12 cellular contexts compared by ENCODE assay signal in the genomic region with DNA sequence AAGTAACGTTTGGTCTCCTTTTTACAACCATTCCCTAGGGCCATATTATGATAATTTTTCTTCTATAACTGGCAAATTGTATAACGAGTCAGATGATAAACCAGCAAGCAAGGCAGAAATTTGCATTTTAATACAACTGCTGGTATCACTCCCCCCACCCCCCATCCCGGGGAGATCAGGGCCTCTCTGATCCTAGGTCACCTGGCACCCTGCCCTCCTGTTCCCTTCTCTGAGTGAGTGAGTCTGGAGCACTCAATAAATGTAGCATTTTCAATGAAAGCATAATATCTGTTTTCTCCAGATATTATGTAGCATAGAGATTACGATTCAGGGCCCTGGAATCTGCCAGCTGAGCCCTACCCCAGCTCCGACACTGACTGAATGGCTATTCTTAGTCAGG.
"Had no signal": no experiment of that assay in that cellular context is flagged by ENCODE, and none has a peak within 500 bp of the region (broad histone marks: within the 10 kb centered on the region; RNA-seq: fewer than 3 reads in every experiment).

No MANE protein-coding gene starts in this region.

- H3K36me3 Mint-ChIP-seq: activated naive CD4-positive, alpha-beta T cell treated with anti-CD3 and anti-CD28 coated beads, Interleukin-2, amount 50 U/mL, for 72 hours had no signal

- H3K4me1 Mint-ChIP-seq: activated CD4-positive, alpha-beta memory T cell treated with anti-CD3 and anti-CD28 coated beads, Interleukin-2, amount 10 ng/mL, durations not matched to agents 7 days and 5 days; activated T-helper 17 cell treated with anti-CD3 and anti-CD28 coated beads, Interleukin-2, amount 50 U/mL, for 72 hours had no signal

- DNase-seq: KG1, MV-4-11, NCI-H2171 treated with DMSO at 0.1 percent for 48 hours, NCI-H446, T1000 had no signal

- H3K27ac Mint-ChIP-seq: activated CD4-positive, alpha-beta memory T cell treated with anti-CD3 and anti-CD28 coated beads, Interleukin-2, amount 10 ng/mL, durations not matched to agents 7 days and 5 days; activated naive CD4-positive, alpha-beta T cell treated with anti-CD3 and anti-CD28 coated beads for 36 hours; activated naive CD4-positive, alpha-beta T cell treated with anti-CD3 and anti-CD28 coated beads, Interleukin-2, amount 50 U/mL, for 72 hours; activated T-cell treated with anti-CD3 and anti-CD28 coated beads, Interleukin-2, amount 50 U/mL, for 72 hours; activated T-helper 17 cell treated with anti-CD3 and anti-CD28 coated beads, Interleukin-2, amount 50 U/mL, for 72 hours had no signal

- H3K9me3 Mint-ChIP-seq: activated CD4-positive, alpha-beta memory T cell treated with anti-CD3 and anti-CD28 coated beads, Interleukin-2, amount 10 ng/mL, durations not matched to agents 7 days and 5 days; activated naive CD4-positive, alpha-beta T cell treated with anti-CD3 and anti-CD28 coated beads for 36 hours; activated naive CD4-positive, alpha-beta T cell treated with anti-CD3 and anti-CD28 coated beads, Interleukin-2, amount 50 U/mL, for 72 hours; activated T-cell treated with anti-CD3 and anti-CD28 coated beads, Interleukin-2, amount 50 U/mL, for 72 hours; activated T-helper 17 cell treated with anti-CD3 and anti-CD28 coated beads, Interleukin-2, amount 50 U/mL, for 72 hours had no signal

- H3K4me3 Mint-ChIP-seq: activated CD4-positive, alpha-beta memory T cell treated with anti-CD3 and anti-CD28 coated beads, Interleukin-2, amount 10 ng/mL, durations not matched to agents 7 days and 5 days; activated naive CD4-positive, alpha-beta T cell treated with anti-CD3 and anti-CD28 coated beads for 36 hours; activated T-cell treated with anti-CD3 and anti-CD28 coated beads, Interleukin-2, amount 50 U/mL, for 72 hours; activated T-helper 17 cell treated with anti-CD3 and anti-CD28 coated beads, Interleukin-2, amount 50 U/mL, for 72 hours had no signal

- H3K27ac ChIP-seq: brain microvascular endothelial cell, WERI-Rb-1 had no signal

- H3K36me3 ChIP-seq: brain microvascular endothelial cell, WERI-Rb-1 had no signal

- H3K27me3 ChIP-seq: brain microvascular endothelial cell had no signal
